Comparison of ENCODE assay signal across 8 cellular contexts in genomic region chr1:18815203-18815531, GRCh38. TPM values are rescaled to one million over a fixed set of nuclear protein-coding genes. Genes with fewer than 3 reads are reported as not detected.
"Had no signal": no experiment of that assay in that cellular context is flagged by ENCODE, and none has a peak within 500 bp of the region (broad histone marks: within the 10 kb centered on the region; RNA-seq: fewer than 3 reads in every experiment).

No MANE protein-coding gene starts in this region.

- H3K9ac ChIP-seq: GM23248 had no signal

- H3K27ac Mint-ChIP-seq: HFFc6 had no signal

- H3K36me3 ChIP-seq: HAP-1 had no signal

- H3K9me3 Mint-ChIP-seq: HFFc6 had no signal

- H3K4me3 Mint-ChIP-seq: HFFc6 had no signal

- ATAC-seq: HCT116, K562 had no signal

- H3K27ac ChIP-seq: GM23248 had no signal

- H3K4me3 ChIP-seq: GM23248, HAP-1, K562 had no signal

- DNase-seq: GM23248, GOT3, HFFc6 had no signal

- H3K4me1 ChIP-seq: HAP-1 had no signal

- H3K9me3 ChIP-seq: HAP-1 had no signal

- H2AFZ ChIP-seq: GM23248 had no signal

RNA-seq across cellular contexts. Expression of gene TAS1R2, which starts 44.3 kb away (rescaled TPM):
- total RNA-seq: GM23248, H4, HFFc6, HT-29, K562 had no signal
- polyA plus RNA-seq: GM23248, K562 had no signal
